In genomic region chr7:154419344-154419743, GRCh38 we compare ENCODE assay signal across 6 cellular contexts.
"Had no signal": no experiment of that assay in that cellular context is flagged by ENCODE, and none has a peak within 500 bp of the region (broad histone marks: within the 10 kb centered on the region; RNA-seq: fewer than 3 reads in every experiment).

No MANE protein-coding gene starts in this region.

- DNase-seq: GM23248, GOT3, H7, HFFc6 had no signal

- H3K27ac ChIP-seq: GM23248, HL-60 had no signal

- H3K9me3 ChIP-seq: HAP-1 had no signal

- H3K4me3 ChIP-seq: GM23248, HAP-1 had no signal

- H3K4me1 ChIP-seq: HAP-1 had no signal

- H3K36me3 ChIP-seq: HAP-1 had no signal
